Comparison of ENCODE assay signal across 12 cellular contexts in the genomic region with DNA sequence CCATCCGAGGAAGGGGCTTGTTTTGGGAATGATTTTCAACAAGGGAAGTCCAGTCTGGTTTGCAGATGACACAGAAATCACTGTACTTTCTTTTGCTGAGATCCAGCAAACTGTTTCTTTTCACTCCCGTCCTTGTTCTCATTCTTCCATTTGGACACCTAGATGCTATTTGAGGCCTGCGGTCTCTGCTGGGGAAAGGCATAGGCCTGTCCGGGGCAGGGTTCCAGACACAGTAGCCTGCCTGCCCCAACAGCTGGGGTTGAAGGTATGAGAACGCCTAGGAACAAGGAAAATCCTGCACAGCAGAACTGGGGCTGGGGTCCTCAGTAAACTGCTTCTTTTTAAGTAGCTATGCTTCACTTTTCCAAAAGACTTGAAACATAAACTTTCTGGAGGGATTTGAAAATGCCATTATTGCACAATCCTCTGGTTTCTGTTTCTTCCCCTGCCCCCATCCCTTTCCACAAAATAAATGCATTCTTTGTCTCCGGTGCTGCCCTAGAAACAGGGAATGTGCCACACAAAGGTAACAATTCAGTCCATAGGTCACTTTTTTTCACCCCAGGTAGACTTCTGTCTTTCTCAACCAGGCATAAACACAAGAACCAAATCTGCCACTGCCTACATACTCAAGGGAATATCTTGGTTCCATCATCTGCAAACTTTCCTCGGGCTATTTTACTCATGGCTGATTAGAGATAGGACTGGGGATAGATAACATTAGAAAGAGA.
DNase-seq lines count a peak whose midpoint lies in the region; ATAC-seq and TF ChIP-seq lines count a peak whose summit lies in the region.
"Had no signal": no experiment of that assay in that cellular context is flagged by ENCODE, and none has a peak within 500 bp of the region (broad histone marks: within the 10 kb centered on the region; RNA-seq: fewer than 3 reads in every experiment).

No MANE protein-coding gene starts in this region.

- no peaks in the 10 kb centered on the region for H3K36me3 ChIP-seq in skeletal muscle tissue (ENCODE audit: control insufficient read depth in 3 of 3, insufficient read depth in 3 of 3, low read length in 3 of 3)

- no peaks in the 10 kb centered on the region for H3K9me3 ChIP-seq in skeletal muscle tissue (ENCODE audit: control insufficient read depth in 3 of 3, low read length in 3 of 3)

- H3K4me3 Mint-ChIP-seq in HFFc6 = peak overlapping the region; percentile 73
- no peak overlapping the region for H3K4me3 Mint-ChIP-seq in brain
- no peak overlapping the region for H3K4me3 Mint-ChIP-seq in activated CD4-positive, alpha-beta memory T cell treated with anti-CD3 and anti-CD28 coated beads for 36 hours
- H3K4me3 Mint-ChIP-seq: central memory CD8-positive, alpha-beta T cell had no signal

- intact Hi-C loops in activated CD4-positive, alpha-beta memory T cell treated with anti-CD3 and anti-CD28 coated beads for 36 hours (cut with micrococcal nuclease) = no loop called here

- H3K4me3 ChIP-seq in skeletal muscle tissue (ENCODE audit: low read length in 3 of 3) = no peak overlapping the region

- H3K27me3 Mint-ChIP-seq in HFFc6 (ENCODE audit: insufficient read depth) (no peaks in the 10 kb centered on the region), brain (peaks cover 4% of the 10 kb centered on the region)
- no peaks in the 10 kb centered on the region for H3K27me3 Mint-ChIP-seq in activated CD4-positive, alpha-beta memory T cell treated with anti-CD3 and anti-CD28 coated beads for 36 hours
- H3K27me3 Mint-ChIP-seq: central memory CD8-positive, alpha-beta T cell had no signal

- no peak overlapping the region for H3K9ac ChIP-seq in skeletal muscle tissue (ENCODE audit: low read depth in 1 of 3, low read length in 3 of 3)

- CTCF ChIA-PET in activated CD4-positive, alpha-beta memory T cell treated with anti-CD3 and anti-CD28 coated beads for 36 hours (lab: Charles Lee) = interaction anchor here (0.6 kb wide), 1 partner anchor 257 kb away, joined by 4 read pairs; no protein-coding TSS in a partner anchor

- H3K9me3 Mint-ChIP-seq in HFFc6 (no peaks in the 10 kb centered on the region), brain (no peaks in the 10 kb centered on the region)
- H3K9me3 Mint-ChIP-seq in activated CD4-positive, alpha-beta memory T cell treated with anti-CD3 and anti-CD28 coated beads for 36 hours = no peaks in the 10 kb centered on the region
- H3K9me3 Mint-ChIP-seq: central memory CD8-positive, alpha-beta T cell had no signal

- TF ChIP-seq CTCF in HFFc6 (IDR thresholded peaks at IDR 0.05) (no peak), brain (conservative IDR thresholded peaks at IDR 0.05) (no peak)

- POLR2A ChIA-PET in activated CD4-positive, alpha-beta memory T cell treated with anti-CD3 and anti-CD28 coated beads for 36 hours (lab: Charles Lee) = no interaction called here

- peak overlapping the region; percentile 20 for H3K27ac ChIP-seq in skeletal muscle tissue (ENCODE audit: low read depth, low read length)

- no peaks in the 10 kb centered on the region for H3K27me3 ChIP-seq in skeletal muscle tissue (ENCODE audit: control insufficient read depth in 3 of 3, insufficient read depth in 3 of 3, low read length in 3 of 3)

- H3K4me1 ChIP-seq in skeletal muscle tissue (ENCODE audit: control insufficient read depth in 3 of 3, insufficient read depth in 3 of 3, low read length in 3 of 3) = peaks cover 0 to 9% (median 0%) of the 10 kb centered on the region in 3 donors

- DNase-seq in HFFc6 (peak; percentile 35), kidney glomerular epithelial cell (lab: John Stamatoyannopoulos, UW) (peak; percentile 29), left lobe of liver (ENCODE audit: low spot score) (no peak), SW 1271 (lab: John Stamatoyannopoulos, UW) (no peak), dermis blood vessel endothelial cell (no peak)
- DNase-seq in activated CD4-positive, alpha-beta memory T cell treated with anti-CD3 and anti-CD28 coated beads for 36 hours = no peak
- DNase-seq: GF-D8, midbrain, NCI-H526 treated with DMSO at 0.1 percent for 48 hours had no signal

- H3K4me1 Mint-ChIP-seq in HFFc6 (ENCODE audit: low read depth) (peaks cover 85% of the 10 kb centered on the region), brain (peaks cover 39% of the 10 kb centered on the region)
- H3K4me1 Mint-ChIP-seq in activated CD4-positive, alpha-beta memory T cell treated with anti-CD3 and anti-CD28 coated beads for 36 hours (ENCODE audit: low read depth) = peaks cover 41% of the 10 kb centered on the region

- H3K36me3 Mint-ChIP-seq in HFFc6 (ENCODE audit: low read depth) (peaks cover 12% of the 10 kb centered on the region), brain (no peaks in the 10 kb centered on the region)
- peaks cover 4% of the 10 kb centered on the region for H3K36me3 Mint-ChIP-seq in activated CD4-positive, alpha-beta memory T cell treated with anti-CD3 and anti-CD28 coated beads for 36 hours

- H3K27ac Mint-ChIP-seq in HFFc6 = peak overlapping the region; percentile 87
- H3K27ac Mint-ChIP-seq in brain = peak overlapping the region in 4 of 5 experiments; percentile 20 to 86 (median 70)
- no peak overlapping the region for H3K27ac Mint-ChIP-seq in activated CD4-positive, alpha-beta memory T cell treated with anti-CD3 and anti-CD28 coated beads for 36 hours

- no peak for ATAC-seq in left lobe of liver

Comparison
In these comparisons a context has a peak if more than half of its experiments do, and no peak if none do; other contexts are left out.
1. DNase-seq: peak in HFFc6 (single experiment) and kidney glomerular epithelial cell (single experiment); none in left lobe of liver (single experiment), activated CD4-positive, alpha-beta memory T cell treated with anti-CD3 and anti-CD28 coated beads for 36 hours (single experiment), SW 1271 (0 of 2) and dermis blood vessel endothelial cell (single experiment).